17 cellular contexts compared by ENCODE assay signal in genomic region chr5:93790401-93790800, GRCh38. TPM values are rescaled to one million over a fixed set of nuclear protein-coding genes. Genes with fewer than 3 reads are reported as not detected.
A peak's percentile ranks its signal among the peaks of the same experiment; 100 is the strongest.
DNase-seq lines count a peak whose midpoint lies in the region; ATAC-seq, FAIRE-seq and TF ChIP-seq lines count a peak whose summit lies in the region.
"Had no signal": no experiment of that assay in that cellular context is flagged by ENCODE, and none has a peak within 500 bp of the region (broad histone marks: within the 10 kb centered on the region; RNA-seq: fewer than 3 reads in every experiment).

No MANE protein-coding gene starts in this region.

- POLR2A ChIA-PET in IMR-90 (lab: Charles Lee; ENCODE audit: unreplicated experiment) = no interaction called here

- H3K9ac ChIP-seq in IMR-90 (ENCODE audit: low read depth, low read length) = no peak overlapping the region

- H4K8ac ChIP-seq in IMR-90 (ENCODE audit: low read depth in 2 of 2, low read length in 2 of 2) = no peak overlapping the region

- no peaks in the 10 kb centered on the region for H3K9me3 ChIP-seq in IMR-90 (ENCODE audit: control insufficient read depth, insufficient read depth, low read length)
- no peaks in the 10 kb centered on the region for H3K9me3 ChIP-seq in esophagus squamous epithelium
- H3K9me3 ChIP-seq in osteoblast (ENCODE audit: low read depth, low read length) = no peaks in the 10 kb centered on the region
- no peaks in the 10 kb centered on the region for H3K9me3 ChIP-seq in suprapubic skin
- H3K9me3 ChIP-seq: heart right ventricle, spleen had no signal

- TF ChIP-seq POLR2A in IMR-90 (IDR thresholded peaks at IDR 0.05; ENCODE audit: low read depth, low read length) (no peak), esophagus squamous epithelium (IDR thresholded peaks at IDR 0.05) (peak in 1 of 4 donors; percentile 13), suprapubic skin (IDR thresholded peaks at IDR 0.05) (no peak)

- no peak for TF ChIP-seq EP300 in suprapubic skin (IDR thresholded peaks at IDR 0.05)

- peaks cover 3% of the 10 kb centered on the region; the same call in 1 of the 2 replicates for H3K9me1 ChIP-seq in IMR-90 (ENCODE audit: insufficient read depth, low read length)

- DNase-seq in IMR-90 = peak; percentile 85
- no peak for DNase-seq in esophagus squamous epithelium (lab: John Stamatoyannopoulos, UW)
- DNase-seq in osteoblast (ENCODE audit: insufficient read length, low spot score, missing footprints) = peak; percentile 2
- no peak for DNase-seq in suprapubic skin (ENCODE audit: low spot score in 2 of 2)
- DNase-seq: aorta; DND-41; GOT3; heart right ventricle; NCI-H1092; spleen; stimulated activated naive CD4-positive, alpha-beta T cell treated with Interleukin-2 at 50 U/mL for 16 hours had no signal

- H2AFZ ChIP-seq in IMR-90 (replicated peaks; ENCODE audit: low read length, poor library complexity) (no peak overlapping the region), osteoblast (ENCODE audit: low read length) (no peak overlapping the region)

- H3K4ac ChIP-seq in IMR-90 (ENCODE audit: low read depth, low read length) = peak overlapping the region; percentile 59; the same call in 1 of the 2 replicates

- no peaks in the 10 kb centered on the region for H3K36me3 ChIP-seq in IMR-90 (ENCODE audit: control insufficient read depth, insufficient read depth, low read length)
- peaks cover 0 to 11% (median 0%) of the 10 kb centered on the region in 3 donors for H3K36me3 ChIP-seq in esophagus squamous epithelium
- H3K36me3 ChIP-seq in osteoblast (ENCODE audit: insufficient read depth, low read length) = no peaks in the 10 kb centered on the region
- no peaks in the 10 kb centered on the region for H3K36me3 ChIP-seq in suprapubic skin

- CTCF ChIA-PET in IMR-90 (lab: Yijun Ruan, JAX) = interaction anchor here (0.9 to 4.7 kb wide), 3 partner anchors 10 to 189 kb away, joined by 4 to 21 read pairs (median 9); no protein-coding TSS in a partner anchor

- intact Hi-C loops in IMR-90 (cut with micrococcal nuclease) = loop anchor here (10.0 kb wide), 1 partner anchor 1476 kb away; no protein-coding TSS in a partner anchor
- intact Hi-C loops in esophagus squamous epithelium (cut with DNase I) = loop anchor here (10.0 kb wide), 1 partner anchor 186 kb away; no protein-coding TSS in a partner anchor

- H3K4me1 ChIP-seq in IMR-90 (ENCODE audit: control insufficient read depth, insufficient read depth, low read length) = peaks cover 4% of the 10 kb centered on the region; the same call in 1 of the 2 replicates
- peaks cover 0 to 61% (median 18%) of the 10 kb centered on the region in 3 donors for H3K4me1 ChIP-seq in esophagus squamous epithelium
- peaks cover 12% of the 10 kb centered on the region for H3K4me1 ChIP-seq in osteoblast (ENCODE audit: insufficient read depth, low read length)
- H3K4me1 ChIP-seq in suprapubic skin = no peaks in the 10 kb centered on the region
- H3K4me1 ChIP-seq: heart right ventricle, spleen had no signal

- 0 out of 2 replicates have a peak overlapping the region, but pooled peaks have one; percentile 35 for H3K23ac ChIP-seq in IMR-90 (ENCODE audit: low read depth, low read length)

- H3K27me3 ChIP-seq in IMR-90 (ENCODE audit: control insufficient read depth, insufficient read depth, low read length) (no peaks in the 10 kb centered on the region), esophagus squamous epithelium (no peaks in the 10 kb centered on the region), osteoblast (ENCODE audit: insufficient read depth, low read length) (no peaks in the 10 kb centered on the region), suprapubic skin (no peaks in the 10 kb centered on the region)
- H3K27me3 ChIP-seq: heart right ventricle, spleen had no signal

- H3K79me2 ChIP-seq in osteoblast (ENCODE audit: insufficient read depth, low read length) = no peaks in the 10 kb centered on the region

- H4K20me1 ChIP-seq in IMR-90 (ENCODE audit: insufficient read depth, low read length) (no peaks in the 10 kb centered on the region), osteoblast (ENCODE audit: insufficient read depth, low read length) (no peaks in the 10 kb centered on the region)

- no peak overlapping the region for H2BK20ac ChIP-seq in IMR-90 (ENCODE audit: low read depth, low read length)

- no TSS peak for BruUV-seq in IMR-90 (replicated peaks; lab: Mats Ljungman, UMichigan)

- H3K18ac ChIP-seq in IMR-90 (ENCODE audit: low read depth, low read length) = no peak overlapping the region

- no peak overlapping the region for H2AK9ac ChIP-seq in IMR-90 (replicated peaks; ENCODE audit: low read depth, low read length, poor library complexity)

- H3K4me3 ChIP-seq in IMR-90 (ENCODE audit: insufficient read depth, low read depth, low read length) (no peak overlapping the region), esophagus squamous epithelium (no peak overlapping the region), osteoblast (ENCODE audit: insufficient read depth, low read length) (no peak overlapping the region), suprapubic skin (no peak overlapping the region)
- H3K4me3 ChIP-seq: heart right ventricle, SK-N-MC, spleen had no signal

- dilution Hi-C loops in IMR-90 (cut with HindIII; ENCODE audit: low sequenced_read_pairs, unreplicated experiment) = no loop called here

- TF ChIP-seq RAD21 in IMR-90 (IDR thresholded peaks at IDR 0.05; ENCODE audit: low read length) = no peak

- peak; percentile 50 for FAIRE-seq in TTC549 (lab: Jason Lieb, UNC)

- H2BK5ac ChIP-seq in IMR-90 (ENCODE audit: low read depth, low read length, poor library complexity, severe bottlenecking) = no peak overlapping the region

- H3K4me2 ChIP-seq in IMR-90 (ENCODE audit: low read depth, low read length) = no peak overlapping the region
- H3K4me2 ChIP-seq in osteoblast (ENCODE audit: insufficient read depth, low read length) = no peak overlapping the region

- TF ChIP-seq CTCF in IMR-90 (conservative IDR thresholded peaks at IDR 0.05; ENCODE audit: low read depth, low read length) (0 out of 2 replicates have a peak, but pooled peaks have one; percentile 19), esophagus squamous epithelium (IDR thresholded peaks at IDR 0.05) (peak in 2 of 6 experiments; percentile 21 to 29), osteoblast (IDR thresholded peaks at IDR 0.05; ENCODE audit: extremely low read depth, low read depth, low read length) (peak; percentile 20), suprapubic skin (IDR thresholded peaks at IDR 0.05) (no peak)

- H3K14ac ChIP-seq in IMR-90 (replicated peaks; ENCODE audit: low read depth, low read length) = no peak overlapping the region; the same call in 1 of the 2 replicates

- in situ Hi-C loops in IMR-90 (cut with MboI; ENCODE audit: low sequenced_read_pairs) = loop anchor here (5.0 to 25.0 kb wide), 3 partner anchors 183 to 1478 kb away; no protein-coding TSS in a partner anchor

- no peak overlapping the region for H2BK120ac ChIP-seq in IMR-90 (ENCODE audit: low read depth, low read length)

- no peak overlapping the region for H4K5ac ChIP-seq in IMR-90 (ENCODE audit: low read depth, low read length)

- no peak overlapping the region for H3K56ac ChIP-seq in IMR-90 (ENCODE audit: extremely low read depth, insufficient read depth, low read length)

- H2AK5ac ChIP-seq in IMR-90 (ENCODE audit: low read depth, low read length) = no peak overlapping the region

- no peaks in the 10 kb centered on the region for H3K79me1 ChIP-seq in IMR-90 (ENCODE audit: low read depth in 1 of 2, low read length in 2 of 2)

- no peak overlapping the region for H4K91ac ChIP-seq in IMR-90 (ENCODE audit: insufficient read depth, low read depth, low read length)

- ATAC-seq in IMR-90 (ENCODE audit: low read depth) (peak; percentile 62), GM18517 (IDR thresholded peaks at IDR 0.05; ENCODE audit: unreplicated experiment) (no peak), GM21786 (IDR thresholded peaks at IDR 0.05; ENCODE audit: unreplicated experiment) (no peak)
- ATAC-seq: heart right ventricle had no signal

- H3K27ac ChIP-seq in IMR-90 (ENCODE audit: insufficient read depth, low read length) (no peak overlapping the region), esophagus squamous epithelium (peak overlapping the region in 3 of 4 donors; percentile 53 to 68 (median 61)), osteoblast (ENCODE audit: low read depth, low read length) (no peak overlapping the region), suprapubic skin (no peak overlapping the region)
- H3K27ac ChIP-seq: C4-2B, heart right ventricle, SK-N-MC, spleen, VCaP had no signal

- no CpG with 5 or more reads among the region's 3 CpGs for WGBS in IMR-90 (ENCODE audit: extremely low coverage in 2 of 2, insufficient read length in 1 of 2), 2 experiments
- WGBS in esophagus squamous epithelium, 2 donors = 46 to 53% methylated on average over 3 of the region's 3 CpGs
- WGBS in suprapubic skin = 87% methylated on average over 3 of the region's 3 CpGs

- H2BK15ac ChIP-seq in IMR-90 (ENCODE audit: low read depth, low read length) = no peak overlapping the region

TF ChIP-seq in IMR-90, 13 proteins besides CTCF, POLR2A, EP300 and RAD21:
- TF ChIP-seq RCOR1 (IDR thresholded peaks at IDR 0.05; ENCODE audit: insufficient replicate concordance, low read length) = no peak
- peak; percentile 47; the same call in 1 of the 2 replicates for TF ChIP-seq MAFK (IDR thresholded peaks at IDR 0.05; ENCODE audit: low read depth, low read length)
- no peak for TF ChIP-seq NFE2L2 (IDR thresholded peaks at IDR 0.05; ENCODE audit: low read depth, low read length)
- TF ChIP-seq CEBPB (IDR thresholded peaks at IDR 0.05; ENCODE audit: low read depth, low read length) = peak; percentile 96
- TF ChIP-seq RFX5 (IDR thresholded peaks at IDR 0.05; ENCODE audit: low read depth, low read length) = 0 out of 2 replicates have a peak, but pooled peaks have one; percentile 13
- no peak for TF ChIP-seq SMC3 (IDR thresholded peaks at IDR 0.05; ENCODE audit: low read depth, low read length)
- TF ChIP-seq BHLHE40 (IDR thresholded peaks at IDR 0.05; ENCODE audit: low read depth, low read length) = peak; percentile 41; the same call in 1 of the 2 replicates
- no peak for TF ChIP-seq MXI1 (IDR thresholded peaks at IDR 0.05; ENCODE audit: borderline replicate concordance, low read depth, low read length)
- TF ChIP-seq MAZ (IDR thresholded peaks at IDR 0.05; ENCODE audit: borderline replicate concordance, low read depth, low read length) = no peak
- TF ChIP-seq FOS (IDR thresholded peaks at IDR 0.05; ENCODE audit: low read depth, low read length) = 0 out of 2 replicates have a peak, but pooled peaks have one; percentile 28

RNA-seq across cellular contexts. Expression of gene POU5F2, which starts 49.0 kb away (rescaled TPM):
- total RNA-seq in IMR-90 (2012; rRNA removed) = 1.1 and 1.4 TPM in 2 replicates
- 0.02 TPM in 1 of 2 replicates, not detected in the other for polyA plus RNA-seq in IMR-90 (2012; rRNA removed)
- not detected in 2 replicates for polyA plus RNA-seq in IMR-90 (2012; cell fraction: cytosol; rRNA removed)
- 0.10 and 0.37 TPM in 2 replicates for polyA plus RNA-seq in IMR-90 (2012; cell fraction: nucleus; rRNA removed; ENCODE audit: low replicate concordance)
- total RNA-seq in esophagus squamous epithelium = 1 to 10 TPM in 3 of 4 donors, under 1 TPM in 1; 0.73 to 3.8 (median 2.2) TPM
- total RNA-seq in osteoblast = 1.8 and 2.9 TPM in 2 replicates
- 1 to 10 TPM; 1.4 to 7.1 (median 2.7) TPM for total RNA-seq in suprapubic skin

Comparison
In these comparisons a context has a peak if more than half of its experiments do, and no peak if none do; other contexts are left out.
1. DNase-seq: peak in IMR-90 (single experiment) and osteoblast (single experiment); none in esophagus squamous epithelium (single experiment) and suprapubic skin (0 of 2).
2. H3K27ac ChIP-seq: peak in esophagus squamous epithelium (3 of 4); none in IMR-90 (single experiment), osteoblast (single experiment) and suprapubic skin (single experiment).
3. CTCF ChIP-seq: peak in IMR-90 (single experiment) and osteoblast (single experiment); none in suprapubic skin (0 of 2).